In the genomic region with DNA sequence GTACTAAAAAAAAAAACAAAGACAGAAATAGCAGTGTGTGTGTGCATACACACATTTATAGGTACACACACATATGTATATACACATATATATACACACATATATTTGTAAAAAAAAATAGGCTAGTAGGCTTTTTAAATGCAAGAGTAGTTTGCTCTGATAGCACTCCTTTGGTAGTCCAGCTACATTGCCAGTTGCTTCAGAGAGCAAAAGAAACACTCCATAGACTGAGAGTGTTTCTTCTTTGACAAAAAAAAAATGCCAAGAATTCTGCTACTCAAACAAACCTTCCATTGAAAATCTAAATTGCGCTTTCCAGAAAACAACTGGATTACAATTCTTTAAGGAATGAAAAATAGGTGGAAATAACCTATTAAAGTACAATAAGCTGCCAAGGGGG, we compare ENCODE assay signal across 22 cellular contexts.
"Had no signal": no experiment of that assay in that cellular context is flagged by ENCODE, and none has a peak within 500 bp of the region (broad histone marks: within the 10 kb centered on the region; RNA-seq: fewer than 3 reads in every experiment).

No MANE protein-coding gene starts in this region.

- H3K27ac Mint-ChIP-seq: activated B cell treated with CpG ODN at 0.5 μM for 24 hours; activated CD4-positive, alpha-beta T cell treated with anti-CD3 and anti-CD28 coated beads, Interleukin-2, amount 10 ng/mL, durations not matched to agents 24 days and 14 days; activated CD8-positive, alpha-beta memory T cell treated with anti-CD3 and anti-CD28 coated beads, Interleukin-2, amount 10 ng/mL, durations not matched to agents 7 days and 5 days; activated naive CD4-positive, alpha-beta T cell treated with anti-CD3 and anti-CD28 coated beads, Interleukin-2, amount 50 U/mL, for 72 hours; activated naive CD8-positive, alpha-beta T cell treated with anti-CD3 and anti-CD28 coated beads, Interleukin-2, amount 50 U/mL, for 24 hours; activated T-cell treated with anti-CD3 and anti-CD28 coated beads, Interleukin-2, amount 50 U/mL, for 24 hours; activated T-helper 1 cell treated with anti-CD3 and anti-CD28 coated beads, Interleukin-12 subunit alpha, Interleukin-12 subunit beta, Interleukin-2, Interleukin-4 antibody, amounts not matched to agents 30 ng/mL and 10 ng/mL and 1 ng/mL, durations not matched to agents 14 hours and 24 hours and 36 hours; T-helper 1 cell treated with Interleukin-12 subunit alpha and Interleukin-12 subunit beta and Interleukin-4 antibody, amounts not matched to agents 30 μg/mL and 1 μg/mL, for 36 hours had no signal

- H3K4me1 ChIP-seq: ascending aorta had no signal

- H3K9me3 ChIP-seq: ascending aorta, body of pancreas had no signal

- H3K4me3 Mint-ChIP-seq: activated B cell treated with CpG ODN at 0.5 μM for 24 hours; activated CD4-positive, alpha-beta T cell treated with anti-CD3 and anti-CD28 coated beads, Interleukin-2, amount 10 ng/mL, durations not matched to agents 24 days and 14 days; activated CD8-positive, alpha-beta memory T cell treated with anti-CD3 and anti-CD28 coated beads, Interleukin-2, amount 10 ng/mL, durations not matched to agents 7 days and 5 days; activated naive CD8-positive, alpha-beta T cell treated with anti-CD3 and anti-CD28 coated beads, Interleukin-2, amount 50 U/mL, for 24 hours; activated T-cell treated with anti-CD3 and anti-CD28 coated beads, Interleukin-2, amount 50 U/mL, for 24 hours; activated T-helper 1 cell treated with anti-CD3 and anti-CD28 coated beads, Interleukin-12 subunit alpha, Interleukin-12 subunit beta, Interleukin-2, Interleukin-4 antibody, amounts not matched to agents 30 ng/mL and 10 ng/mL and 1 ng/mL, durations not matched to agents 14 hours and 24 hours and 36 hours; T-helper 1 cell treated with Interleukin-12 subunit alpha and Interleukin-12 subunit beta and Interleukin-4 antibody, amounts not matched to agents 30 μg/mL and 1 μg/mL, for 36 hours had no signal

- H3K27ac ChIP-seq: ascending aorta, body of pancreas, cardiac muscle cell had no signal

- H3K36me3 Mint-ChIP-seq: activated naive CD4-positive, alpha-beta T cell treated with anti-CD3 and anti-CD28 coated beads, Interleukin-2, amount 50 U/mL, for 72 hours had no signal

- ATAC-seq: activated CD8-positive, alpha-beta memory T cell treated with anti-CD3 and anti-CD28 coated beads, Interleukin-2, amount 10 ng/mL, durations not matched to agents 7 days and 5 days; activated naive CD4-positive, alpha-beta T cell treated with anti-CD3 and anti-CD28 coated beads, Interleukin-2, amount 50 U/mL, for 72 hours; body of pancreas had no signal

- DNase-seq: activated B cell treated with CpG ODN at 0.5 μM for 24 hours; activated CD4-positive, alpha-beta T cell treated with anti-CD3 and anti-CD28 coated beads for 1 hour; activated CD4-positive, alpha-beta T cell treated with anti-CD3 and anti-CD28 coated beads, Interleukin-2, amount 10 ng/mL, durations not matched to agents 24 days and 14 days; activated CD4-positive, alpha-beta T cell treated with anti-CD3 and anti-CD28 coated beads, Interleukin-2, amount 50 U/mL, for 48 hours; activated CD8-positive, alpha-beta memory T cell treated with anti-CD3 and anti-CD28 coated beads, Interleukin-2, amount 10 ng/mL, durations not matched to agents 7 days and 5 days; activated effector memory CD4-positive, alpha-beta T cell treated with anti-CD3 and anti-CD28 coated beads, Interleukin-2, amount 50 U/mL, for 16 hours; activated naive CD4-positive, alpha-beta T cell treated with Interleukin-2 at 50 U/mL for 16 hours; activated naive CD8-positive, alpha-beta T cell treated with anti-CD3 and anti-CD28 coated beads, Interleukin-2, amount 50 U/mL, for 24 hours; activated T-cell treated with anti-CD3 and anti-CD28 coated beads, Interleukin-2, amount 50 U/mL, for 24 hours; amniotic stem cell; body of pancreas; NCI-H1048; NCI-H2029 treated with DMSO at 0.1 percent for 48 hours; NCI-H446; NCI-H524; PC-3; T-helper 9 cell had no signal

- H3K4me1 Mint-ChIP-seq: activated B cell treated with CpG ODN at 0.5 μM for 24 hours had no signal

- H3K36me3 ChIP-seq: ascending aorta, cardiac muscle cell had no signal

- H3K27me3 ChIP-seq: ascending aorta, body of pancreas, cardiac muscle cell had no signal

- H3K9me3 Mint-ChIP-seq: activated B cell treated with CpG ODN at 0.5 μM for 24 hours; activated CD4-positive, alpha-beta T cell treated with anti-CD3 and anti-CD28 coated beads, Interleukin-2, amount 10 ng/mL, durations not matched to agents 24 days and 14 days; activated naive CD4-positive, alpha-beta T cell treated with anti-CD3 and anti-CD28 coated beads, Interleukin-2, amount 50 U/mL, for 72 hours; activated naive CD8-positive, alpha-beta T cell treated with anti-CD3 and anti-CD28 coated beads, Interleukin-2, amount 50 U/mL, for 24 hours; activated T-cell treated with anti-CD3 and anti-CD28 coated beads, Interleukin-2, amount 50 U/mL, for 24 hours; T-helper 1 cell treated with Interleukin-12 subunit alpha and Interleukin-12 subunit beta and Interleukin-4 antibody, amounts not matched to agents 30 μg/mL and 1 μg/mL, for 36 hours had no signal

- H3K4me3 ChIP-seq: ascending aorta, body of pancreas, cardiac muscle cell had no signal
